ENCODE assay signal across 7 cellular contexts in the genomic region with DNA sequence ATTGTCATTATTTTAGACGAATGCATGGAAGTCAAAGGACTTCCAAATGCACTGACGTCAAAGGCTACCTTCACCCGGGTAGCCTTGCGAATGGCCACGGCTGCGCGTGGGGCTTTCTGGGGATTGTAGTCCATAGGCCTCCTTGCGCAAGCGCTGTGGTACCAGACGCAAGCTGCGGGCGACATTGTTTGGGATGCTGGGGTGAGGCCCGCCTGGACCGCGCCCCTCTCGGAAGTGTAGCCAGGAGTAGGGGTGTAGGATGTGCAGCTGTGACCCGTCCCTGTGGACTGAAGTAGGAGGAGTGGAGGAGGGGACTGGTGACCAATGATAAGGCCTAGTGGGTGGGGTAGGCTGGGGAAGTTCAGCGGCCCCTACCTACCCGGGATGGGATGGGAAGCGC.
DNase-seq lines count a peak whose midpoint lies in the region; ATAC-seq and TF ChIP-seq lines count a peak whose summit lies in the region.
"Not testable (repeated sequence)": the region's sequence is repeated elsewhere in the genome, so short reads cannot be mapped to it uniquely, and the experiment has no call there.

No MANE protein-coding gene starts in this region.

- peak overlapping the region; percentile 82 for H3K4me2 ChIP-seq in GM23338

- H3K36me3 Mint-ChIP-seq in GM23338 (ENCODE audit: low read depth); activated naive CD8-positive, alpha-beta T cell treated with anti-CD3 and anti-CD28 coated beads for 36 hours: not testable (repeated sequence)

- not testable (repeated sequence) for H2AFZ ChIP-seq in GM23338

- peak overlapping the region; percentile 92 for H3K4me3 Mint-ChIP-seq in GM23338
- H3K4me3 Mint-ChIP-seq in activated naive CD8-positive, alpha-beta T cell treated with anti-CD3 and anti-CD28 coated beads for 36 hours, result not testable (repeated sequence)

- H3K9me2 ChIP-seq in GM23338 (ENCODE audit: insufficient read depth), result not testable (repeated sequence)

- ATAC-seq in GM23338 (peak; percentile 99), right cardiac atrium (peak; percentile 55 to 76), left lobe of liver (peak; percentile 42)

- not testable (repeated sequence) for H3K9me3 ChIP-seq in right cardiac atrium (ENCODE audit: control insufficient read depth, low read length)

- 25% methylated on average over 20 of the region's 20 CpGs for WGBS in right cardiac atrium

- H3K4me1 ChIP-seq in GM23338 (ENCODE audit: insufficient read depth); right cardiac atrium (ENCODE audit: control insufficient read depth, insufficient read depth, low read length): not testable (repeated sequence)

- H3K27ac ChIP-seq in GM23338 (ENCODE audit: low read depth); right cardiac atrium (ENCODE audit: low read length): not testable (repeated sequence)

- not testable (repeated sequence) for H3K27me3 ChIP-seq in GM23338 (ENCODE audit: insufficient read depth); right cardiac atrium (ENCODE audit: control insufficient read depth, insufficient read depth)

- not testable (repeated sequence) for H3F3A ChIP-seq in GM23338 (replicated peaks; ENCODE audit: low read depth)

- not testable (repeated sequence) for H3K36me3 ChIP-seq in GM23338 (ENCODE audit: insufficient read depth)

- not testable (repeated sequence) for H3K79me2 ChIP-seq in GM23338 (replicated peaks; ENCODE audit: insufficient read depth)

- H4K20me1 ChIP-seq in GM23338 (replicated peaks; ENCODE audit: insufficient read depth), result not testable (repeated sequence)

- peak overlapping the region; percentile 59 for H3K4me3 ChIP-seq in GM23338
- H3K4me3 ChIP-seq in epithelial cell of esophagus (ENCODE audit: low read length); right cardiac atrium (ENCODE audit: low read length): not testable (repeated sequence)

- not testable (repeated sequence) for H3K27me3 Mint-ChIP-seq in GM23338 (ENCODE audit: insufficient read depth, low read depth, poor library complexity); activated naive CD8-positive, alpha-beta T cell treated with anti-CD3 and anti-CD28 coated beads for 36 hours

- TF ChIP-seq CTCF in GM23338 (conservative IDR thresholded peaks at IDR 0.05; ENCODE audit: low read depth in 2 of 2); epithelial cell of esophagus (IDR thresholded peaks at IDR 0.05; ENCODE audit: insufficient read depth, low read depth, low read length, missing control alignments): not testable (repeated sequence)

- H3K4me1 Mint-ChIP-seq in GM23338; activated naive CD8-positive, alpha-beta T cell treated with anti-CD3 and anti-CD28 coated beads for 36 hours: not testable (repeated sequence)

- H3K9me3 Mint-ChIP-seq in GM23338; activated naive CD8-positive, alpha-beta T cell treated with anti-CD3 and anti-CD28 coated beads for 36 hours: not testable (repeated sequence)

- DNase-seq in GM23338 (ENCODE audit: low spot score) (peak; percentile 95), NCI-H82 (lab: John Stamatoyannopoulos, UW) (peak; percentile 33), epithelial cell of esophagus (ENCODE audit: low read depth) (peak; percentile 29), right cardiac atrium (peak; percentile 39 to 87 (median 79)), putamen (ENCODE audit: low spot score) (peak; percentile 74)
- peak; percentile 5 for DNase-seq in activated naive CD8-positive, alpha-beta T cell treated with anti-CD3 and anti-CD28 coated beads for 36 hours
- DNase-seq in left lobe of liver (ENCODE audit: low spot score), result not testable (repeated sequence)

- not testable (repeated sequence) for H3K27ac Mint-ChIP-seq in GM23338; activated naive CD8-positive, alpha-beta T cell treated with anti-CD3 and anti-CD28 coated beads for 36 hours

- intact Hi-C loops in right cardiac atrium (cut with DNase I), result not testable (repeated sequence)

TF ChIP-seq in GM23338, 12 proteins besides CTCF, POLR2A, EP300 and RAD21:
- TF ChIP-seq, protein P1, sequence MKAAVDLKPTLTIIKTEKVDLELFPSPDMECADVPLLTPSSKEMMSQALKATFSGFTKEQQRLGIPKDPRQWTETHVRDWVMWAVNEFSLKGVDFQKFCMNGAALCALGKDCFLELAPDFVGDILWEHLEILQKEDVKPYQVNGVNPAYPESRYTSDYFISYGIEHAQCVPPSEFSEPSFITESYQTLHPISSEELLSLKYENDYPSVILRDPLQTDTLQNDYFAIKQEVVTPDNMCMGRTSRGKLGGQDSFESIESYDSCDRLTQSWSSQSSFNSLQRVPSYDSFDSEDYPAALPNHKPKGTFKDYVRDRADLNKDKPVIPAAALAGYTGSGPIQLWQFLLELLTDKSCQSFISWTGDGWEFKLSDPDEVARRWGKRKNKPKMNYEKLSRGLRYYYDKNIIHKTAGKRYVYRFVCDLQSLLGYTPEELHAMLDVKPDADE (IDR thresholded peaks at IDR 0.05), result peak; percentile 59
- TF ChIP-seq CREB1 (CRISPR knock-in tag; IDR thresholded peaks at IDR 0.05; ENCODE audit: low read depth), result peak; percentile 71
TF ChIP-seq in GM23338: peak in this region for 2; not testable (repeated sequence) for 10.

Comparison
In these comparisons a context has a peak if more than half of its experiments do, and no peak if none do; other contexts are left out.
1. ATAC-seq: peak in every context shown above with its lines; median percentile 99 in GM23338; 66 in right cardiac atrium; 42 in left lobe of liver.